ENCODE assay signal across 1 cellular context in genomic region chr22:41831828-41832552, GRCh38.
TF ChIP-seq lines count a peak whose summit lies in the region.

No MANE protein-coding gene starts in this region.

TF ChIP-seq in GM12878, 131 proteins besides CTCF, POLR2A, EP300 and RAD21:
- TF ChIP-seq RELB (IDR thresholded peaks at IDR 0.05; ENCODE audit: low read depth) = no peak
- TF ChIP-seq SMARCA5 (IDR thresholded peaks at IDR 0.05) = 0 out of 2 replicates have a peak, but pooled peaks have one; percentile 24
- no peak for TF ChIP-seq KAT2A (conservative IDR thresholded peaks at IDR 0.05; ENCODE audit: control insufficient read depth, low read depth, low read length)
- peak; percentile 48; the same call in 1 of the 2 replicates for TF ChIP-seq ZBTB40 (IDR thresholded peaks at IDR 0.05; ENCODE audit: borderline replicate concordance)
- TF ChIP-seq NKRF (conservative IDR thresholded peaks at IDR 0.05) = peak; percentile 59; the same call in 1 of the 2 replicates
- TF ChIP-seq ZNF217 (IDR thresholded peaks at IDR 0.05) = peak; percentile 88
- peak; percentile 79 for TF ChIP-seq ZNF687 (IDR thresholded peaks at IDR 0.05)
- TF ChIP-seq MLLT1 (IDR thresholded peaks at IDR 0.05) = peak; percentile 92
- TF ChIP-seq RUNX3 (IDR thresholded peaks at IDR 0.05; ENCODE audit: low read length) = peak; percentile 25; the same call in 1 of the 2 replicates
- no peak; the same call in 1 of the 2 replicates for TF ChIP-seq ESRRA (IDR thresholded peaks at IDR 0.05; ENCODE audit: low read length)
- TF ChIP-seq E2F8 (IDR thresholded peaks at IDR 0.05; ENCODE audit: low read depth, partially characterized antibody) = peak; percentile 20
- no peak for TF ChIP-seq ETV6 (conservative IDR thresholded peaks at IDR 0.05 in 1 of 2, IDR thresholded peaks at IDR 0.05 in 1 of 2; ENCODE audit: borderline replicate concordance in 1 of 2, low read depth in 1 of 2)
- TF ChIP-seq REST (IDR thresholded peaks at IDR 0.05; ENCODE audit: low read depth, low read length) = no peak
TF ChIP-seq in GM12878: peak in this region for 8.
